In the genomic region with DNA sequence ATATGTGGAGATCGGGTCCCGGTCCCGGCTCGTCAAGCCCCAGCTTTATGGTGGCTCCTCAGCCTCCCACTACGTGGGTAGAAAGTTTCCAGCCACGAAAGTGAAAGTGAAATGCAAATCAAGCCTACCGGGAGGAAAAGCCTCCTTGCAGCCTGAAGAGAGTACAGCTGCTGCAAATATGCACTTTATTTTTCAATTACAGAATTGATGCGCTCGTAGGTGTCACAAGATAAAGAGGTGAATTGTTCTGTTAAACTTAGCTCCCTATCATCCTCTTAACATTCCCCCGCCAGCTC, we compare ENCODE assay signal across 8 cellular contexts. TPM values are rescaled to one million over a fixed set of nuclear protein-coding genes. Genes with fewer than 3 reads are reported as not detected.
DNase-seq lines count a peak whose midpoint lies in the region; ATAC-seq and TF ChIP-seq lines count a peak whose summit lies in the region.

No MANE protein-coding gene starts in this region.

- WGBS in mesodermal cell (ENCODE audit: insufficient coverage in 2 of 2), 2 experiments, result 0 to 23% methylated on average over 6 to 7 of the region's 10 CpGs

- H3K27me3 ChIP-seq in left ventricle myocardium inferior (ENCODE audit: low read depth) (no peaks in the 10 kb centered on the region), brain microvascular endothelial cell (replicated peaks) (no peaks in the 10 kb centered on the region), vagina (no peaks in the 10 kb centered on the region)

- intact Hi-C loops in left ventricle myocardium inferior (cut with micrococcal nuclease) (no loop called here), left cardiac atrium (cut with DNase I) (no loop called here), vagina (cut with DNase I) (no loop called here), left colon (cut with DNase I, micrococcal nuclease) (no loop called here)

- ATAC-seq in left cardiac atrium (no peak), left colon (no peak)
- no peak for ATAC-seq in activated CD4-positive, CD25-positive, alpha-beta regulatory T cell treated with anti-CD3 and anti-CD28 coated beads, Interleukin-2, amount 50 U/mL, for 24 hours

- in situ Hi-C loops in brain microvascular endothelial cell (cut with HindIII; ENCODE audit: low pct_ligation_motif_present, low sequenced_read_pairs), result no loop called here

- no peak for TF ChIP-seq POLR2A in vagina (IDR thresholded peaks at IDR 0.05)

- no peaks in the 10 kb centered on the region for H3K9me3 ChIP-seq in left ventricle myocardium inferior (replicated peaks)
- H3K9me3 ChIP-seq in mesodermal cell (ENCODE audit: control insufficient read depth, low read length), result no peaks in the 10 kb centered on the region
- H3K9me3 ChIP-seq in vagina, result no peaks in the 10 kb centered on the region

- DNase-seq in left ventricle myocardium inferior (no peak), left cardiac atrium (no peak), brain microvascular endothelial cell (no peak), vagina (ENCODE audit: extremely low spot score in 2 of 2) (no peak), left colon (no peak), hippocampal formation (lab: John Stamatoyannopoulos, UW) (no peak)

- H3K27ac ChIP-seq in left ventricle myocardium inferior (replicated peaks) (peak overlapping the region; percentile 94), brain microvascular endothelial cell (peak overlapping the region; percentile 66), mesodermal cell (ENCODE audit: low read depth, low read length, severe bottlenecking) (peak overlapping the region; percentile 73), vagina (peak overlapping the region; percentile 90)

- H3K36me3 ChIP-seq in left ventricle myocardium inferior (peaks cover 32% of the 10 kb centered on the region), brain microvascular endothelial cell (replicated peaks) (peaks cover 16% of the 10 kb centered on the region), mesodermal cell (ENCODE audit: control insufficient read depth, insufficient read depth, low read length) (peaks cover 33% of the 10 kb centered on the region), vagina (peaks cover 0 to 21% of the 10 kb centered on the region in 2 donors)

- H3K4me3 ChIP-seq in left ventricle myocardium inferior, result peak overlapping the region; percentile 92
- peak overlapping the region; percentile 98 for H3K4me3 ChIP-seq in brain microvascular endothelial cell (ENCODE audit: low read depth, low read length)
- H3K4me3 ChIP-seq in mesodermal cell (ENCODE audit: extremely low read depth, insufficient read depth, low read length, poor library complexity, severe bottlenecking), result peak overlapping the region; percentile 80
- peak overlapping the region; percentile 57 to 79 for H3K4me3 ChIP-seq in vagina

- H3K4me1 ChIP-seq in left ventricle myocardium inferior (peaks cover 41% of the 10 kb centered on the region), mesodermal cell (ENCODE audit: control insufficient read depth, insufficient read depth, low read length, poor library complexity, severe bottlenecking) (no peaks in the 10 kb centered on the region), vagina (peaks cover 16% of the 10 kb centered on the region)

- TF ChIP-seq CTCF in left ventricle myocardium inferior (IDR thresholded peaks at IDR 0.05; ENCODE audit: borderline replicate concordance), result no peak
- no peak for TF ChIP-seq CTCF in brain microvascular endothelial cell (IDR thresholded peaks at IDR 0.05; ENCODE audit: low read depth, low read length, missing control alignments)
- TF ChIP-seq CTCF in vagina (IDR thresholded peaks at IDR 0.05), result no peak

RNA-seq across cellular contexts. Expression of a gene that starts 0.4 kb away (rescaled TPM):
- 28.0 TPM for total RNA-seq in left ventricle myocardium inferior
- 10 to 100 TPM; 23.9 to 38.1 TPM for total RNA-seq in left cardiac atrium
- 144 TPM for polyA plus RNA-seq in mesodermal cell (2013, experiment 1 of 2)
- polyA plus RNA-seq in mesodermal cell (2013, experiment 2 of 2), result 143 TPM
- 42.2 TPM for total RNA-seq in vagina
- total RNA-seq in left colon, result 10 to 100 TPM; 47.9 to 61.5 TPM

RNA-seq across cellular contexts. Expression of a gene that starts 6.7 kb away (rescaled TPM):
- total RNA-seq in left ventricle myocardium inferior, result 79.0 TPM
- total RNA-seq in left cardiac atrium, result 10 to 100 TPM; 57.7 to 77.7 TPM
- 32.3 TPM for polyA plus RNA-seq in mesodermal cell (2013, experiment 1 of 2)
- polyA plus RNA-seq in mesodermal cell (2013, experiment 2 of 2), result 27.7 TPM
- 24.8 TPM for total RNA-seq in vagina
- 10 to 100 TPM; 33.4 to 42.6 TPM for total RNA-seq in left colon

RNA-seq across cellular contexts. Expression of a gene that starts 7.3 kb away (rescaled TPM):
- total RNA-seq in left ventricle myocardium inferior (83.0 TPM), left cardiac atrium (10 to 100 TPM; 93.4 to 97.1 TPM), vagina (58.9 TPM), left colon (10 to 100 TPM; 64.3 to 81.4 TPM)
- 110 TPM for polyA plus RNA-seq in mesodermal cell (2013, experiment 1 of 2)
- 114 TPM for polyA plus RNA-seq in mesodermal cell (2013, experiment 2 of 2)
